Comparison of ENCODE assay signal across 18 cellular contexts in genomic region chr15:26738996-26739395, GRCh38. TPM values are rescaled to one million over a fixed set of nuclear protein-coding genes. Genes with fewer than 3 reads are reported as not detected.
DNase-seq lines count a peak whose midpoint lies in the region; ATAC-seq and TF ChIP-seq lines count a peak whose summit lies in the region.
"Had no signal": no experiment of that assay in that cellular context is flagged by ENCODE, and none has a peak within 500 bp of the region (broad histone marks: within the 10 kb centered on the region; RNA-seq: fewer than 3 reads in every experiment).

No MANE protein-coding gene starts in this region.

- no peaks in the 10 kb centered on the region for H3K9me3 ChIP-seq in endocrine pancreas (ENCODE audit: control insufficient read depth, low read length)
- H3K9me3 ChIP-seq in mucosa of descending colon, result peaks cover 56% of the 10 kb centered on the region

- ATAC-seq in mucosa of descending colon, result no peak
- ATAC-seq: CD8-positive, alpha-beta T cell; HCT116 had no signal

- H3K4me3 ChIP-seq in endocrine pancreas (ENCODE audit: control insufficient read depth, insufficient read depth, low read length) (peak overlapping the region; percentile 32), mucosa of descending colon (no peak overlapping the region)
- H3K4me3 ChIP-seq: BLaER1 treated with 17β-estradiol and CSF1 and Interleukin-3, amounts not matched to agents 10 nM and 100 nM; GM23248 had no signal

- TF ChIP-seq CTCF in mucosa of descending colon (IDR thresholded peaks at IDR 0.05) (no peak), GM20000 (IDR thresholded peaks at IDR 0.05; ENCODE audit: extremely low read depth, missing control alignments) (no peak)

- DNase-seq in NCI-H1417 treated with DMSO at 0.1 percent for 48 hours (lab: John Stamatoyannopoulos, UW), result peak; percentile 4
- peak; percentile 88 for DNase-seq in NCI-H748 treated with DMSO at 0.1 percent for 48 hours (lab: John Stamatoyannopoulos, UW)
- no peak for DNase-seq in mucosa of descending colon
- no peak for DNase-seq in NCI-H524 treated with DMSO at 0.1 percent for 48 hours (lab: John Stamatoyannopoulos, UW)
- DNase-seq in GM20000 (ENCODE audit: low spot score), result no peak
- DNase-seq: Calu3; CD8-positive, alpha-beta T cell; DMS79 treated with DMSO at 0.1 percent for 48 hours; GF-D8; GM23248; H7; HFFc6; IMR-90 had no signal

- H3K36me3 ChIP-seq in endocrine pancreas (ENCODE audit: control insufficient read depth, insufficient read depth, low read length) (no peaks in the 10 kb centered on the region), mucosa of descending colon (ENCODE audit: low read depth) (no peaks in the 10 kb centered on the region)
- H3K36me3 ChIP-seq: BLaER1 treated with 17β-estradiol and CSF1 and Interleukin-3, amounts not matched to agents 10 nM and 100 nM had no signal

- intact Hi-C loops in mucosa of descending colon (cut with DNase I, micrococcal nuclease), result no loop called here

- no peaks in the 10 kb centered on the region for H3K27me3 ChIP-seq in endocrine pancreas (ENCODE audit: control insufficient read depth, insufficient read depth, low read length)
- H3K27me3 ChIP-seq: BLaER1 treated with 17β-estradiol and CSF1 and Interleukin-3, amounts not matched to agents 10 nM and 100 nM had no signal

- no peaks in the 10 kb centered on the region for H3K4me1 ChIP-seq in endocrine pancreas (ENCODE audit: control insufficient read depth, insufficient read depth, low read length)
- H3K4me1 ChIP-seq in mucosa of descending colon (ENCODE audit: low read depth), result no peaks in the 10 kb centered on the region

- H3K9ac ChIP-seq in endocrine pancreas (ENCODE audit: control insufficient read depth, insufficient read depth, low read length), result no peak overlapping the region
- H3K9ac ChIP-seq: BLaER1 treated with 17β-estradiol and CSF1 and Interleukin-3, amounts not matched to agents 10 nM and 100 nM; GM23248 had no signal

RNA-seq across cellular contexts. Expression of gene GABRB3, which starts 33.9 kb away (rescaled TPM):
- 1 to 10 TPM in 2 of 3 donors, under 1 TPM in 1; 0.52 to 3.2 (median 3.1) TPM for total RNA-seq in mucosa of descending colon
- total RNA-seq: A172, B cell, Calu3, GM23248 had no signal

Comparison
In these comparisons a context has a peak if more than half of its experiments do, and no peak if none do; other contexts are left out.
1. DNase-seq: peak in NCI-H1417 treated with DMSO at 0.1 percent for 48 hours (single experiment) and NCI-H748 treated with DMSO at 0.1 percent for 48 hours (single experiment); none in mucosa of descending colon (0 of 3), NCI-H524 treated with DMSO at 0.1 percent for 48 hours (single experiment) and GM20000 (single experiment).